Comparison of ENCODE assay signal across 8 cellular contexts in the genomic region with DNA sequence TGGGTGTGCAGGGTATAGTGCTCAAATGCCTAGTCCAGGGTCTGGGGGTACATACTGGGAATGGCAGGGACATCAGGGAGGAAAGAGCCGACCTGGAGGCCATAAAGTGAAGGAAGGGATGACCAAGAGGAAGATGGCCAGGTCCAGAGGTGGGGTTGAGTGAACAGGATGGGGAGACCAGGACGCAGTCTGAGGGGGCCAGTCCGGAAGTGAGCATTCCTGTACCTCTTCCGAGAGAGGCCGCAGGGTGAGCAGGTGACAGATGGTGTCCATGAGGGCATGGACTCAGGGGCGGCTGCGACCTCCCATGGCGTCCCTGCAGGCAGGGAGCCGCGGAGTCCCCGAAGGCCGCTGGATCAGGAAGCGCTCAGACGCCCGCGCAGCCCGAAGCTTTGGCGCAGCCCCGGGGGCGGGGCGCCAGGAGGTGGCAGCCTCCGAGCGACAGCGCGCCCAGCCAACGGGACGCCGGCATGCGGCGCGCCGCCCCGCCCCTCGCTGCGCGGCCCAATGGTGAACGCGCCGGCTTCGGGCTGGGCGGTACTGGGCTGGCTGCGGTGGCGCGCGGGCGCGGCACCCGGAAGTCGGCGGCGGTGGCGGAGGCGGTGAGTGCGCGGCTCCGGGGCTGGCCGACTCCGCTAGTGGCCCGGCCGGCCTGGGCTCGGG. TPM values are rescaled to one million over a fixed set of nuclear protein-coding genes. Genes with fewer than 3 reads are reported as not detected.
A peak's percentile ranks its signal among the peaks of the same experiment; 100 is the strongest.
DNase-seq lines count a peak whose midpoint lies in the region; ATAC-seq and TF ChIP-seq lines count a peak whose summit lies in the region.

TSS of gene TANGO2 (plus strand) at position 578 of the 663 bp plus-strand sequence. CDS start 15,689 bp downstream, outside the sequence.

- H3K36me3 ChIP-seq in WERI-Rb-1 (no peaks in the 10 kb centered on the region; the same call in none of the 2 replicates), breast epithelium (no peaks in the 10 kb centered on the region), smooth muscle cell (ENCODE audit: low read depth) (no peaks in the 10 kb centered on the region)

- WGBS in smooth muscle cell (ENCODE audit: low lambda C conversion rate) = 3% methylated on average over 61 of the region's 61 CpGs

- no peaks in the 10 kb centered on the region for H3K9me3 ChIP-seq in WERI-Rb-1 (ENCODE audit: severe bottlenecking)
- no peaks in the 10 kb centered on the region for H3K9me3 ChIP-seq in breast epithelium
- H3K9me3 ChIP-seq in smooth muscle cell (replicated peaks; ENCODE audit: low read depth) = no peaks in the 10 kb centered on the region

- peaks cover 4% of the 10 kb centered on the region for H3K27me3 ChIP-seq in WERI-Rb-1 (ENCODE audit: insufficient read depth, low read depth, severe bottlenecking)
- no peaks in the 10 kb centered on the region for H3K27me3 ChIP-seq in breast epithelium
- H3K27me3 ChIP-seq in smooth muscle cell (ENCODE audit: low read depth) = peaks cover 27% of the 10 kb centered on the region

- H3K79me2 ChIP-seq in smooth muscle cell (ENCODE audit: low read depth) = peaks cover 4% of the 10 kb centered on the region

- H3K4me1 ChIP-seq in breast epithelium (peaks cover 12 to 17% of the 10 kb centered on the region in 2 donors), smooth muscle cell (ENCODE audit: low read depth) (peaks cover 8% of the 10 kb centered on the region)

- peak; percentile 84 for TF ChIP-seq POLR2A in GM18526 (IDR thresholded peaks at IDR 0.05; ENCODE audit: extremely low read depth, insufficient read length)
- no peak for TF ChIP-seq POLR2A in breast epithelium (IDR thresholded peaks at IDR 0.05)

- H3K4me3 ChIP-seq in WERI-Rb-1 (ENCODE audit: low read depth, low read length) (peak within 1 kb of the TSS; percentile 88), breast epithelium (peak within 1 kb of the TSS; percentile 85 to 94 (median 88)), smooth muscle cell (peak within 1 kb of the TSS; percentile 96)

- TF ChIP-seq CTCF in WERI-Rb-1 (IDR thresholded peaks at IDR 0.05; ENCODE audit: low read depth, low read length) = no peak
- TF ChIP-seq CTCF in breast epithelium (IDR thresholded peaks at IDR 0.05) = no peak
- TF ChIP-seq CTCF in smooth muscle cell (IDR thresholded peaks at IDR 0.05; ENCODE audit: borderline replicate concordance, insufficient read depth, poor library complexity, severe bottlenecking) = no peak

- H3K27ac ChIP-seq in WERI-Rb-1 (peak within 1 kb of the TSS; percentile 76), breast epithelium (peak within 1 kb of the TSS; percentile 83 to 88), smooth muscle cell (ENCODE audit: low read depth) (no peak within 1 kb of the TSS)

- peak; percentile 71 for ATAC-seq in HG03103 (IDR thresholded peaks at IDR 0.05; ENCODE audit: low read depth, unreplicated experiment)

- no peaks in the 10 kb centered on the region for H3F3A ChIP-seq in smooth muscle cell (ENCODE audit: low read depth)

- H3K9ac ChIP-seq in smooth muscle cell (ENCODE audit: low read depth) = peak within 1 kb of the TSS; percentile 90

- H2AFZ ChIP-seq in smooth muscle cell (ENCODE audit: low read depth) = peak within 1 kb of the TSS; percentile 85

- H3K4me2 ChIP-seq in smooth muscle cell = peak within 1 kb of the TSS; percentile 98

- intact Hi-C loops in breast epithelium (cut with DNase I; ENCODE audit: low total_unique reads) = no loop called here

- peaks cover 30% of the 10 kb centered on the region for H4K20me1 ChIP-seq in smooth muscle cell (ENCODE audit: low read depth)

- DNase-seq in 8988T (peak; percentile 95), NCI-H2227 (lab: John Stamatoyannopoulos, UW; ENCODE audit: unreplicated experiment) (peak; percentile 97), WERI-Rb-1 (peak; percentile 90), breast epithelium (ENCODE audit: low spot score in 2 of 2) (peak; percentile 90 to 91), iPS-NIHi7 (ENCODE audit: extremely low spot score) (peak; percentile 98), smooth muscle cell (lab: John Stamatoyannopoulos, UW; ENCODE audit: unreplicated experiment) (peak; percentile 70)

RNA-seq across cellular contexts. Expression of gene TANGO2, which starts in this region (rescaled TPM):
- total RNA-seq in breast epithelium (10 to 100 TPM; 25.9 to 55.4 (median 33.4) TPM), smooth muscle cell (10.8 and 13.1 TPM in 2 replicates)
- polyA plus RNA-seq in smooth muscle cell = 14.7 and 20.4 TPM in 2 replicates
